Comparison of ENCODE assay signal across 11 cellular contexts in the genomic region with DNA sequence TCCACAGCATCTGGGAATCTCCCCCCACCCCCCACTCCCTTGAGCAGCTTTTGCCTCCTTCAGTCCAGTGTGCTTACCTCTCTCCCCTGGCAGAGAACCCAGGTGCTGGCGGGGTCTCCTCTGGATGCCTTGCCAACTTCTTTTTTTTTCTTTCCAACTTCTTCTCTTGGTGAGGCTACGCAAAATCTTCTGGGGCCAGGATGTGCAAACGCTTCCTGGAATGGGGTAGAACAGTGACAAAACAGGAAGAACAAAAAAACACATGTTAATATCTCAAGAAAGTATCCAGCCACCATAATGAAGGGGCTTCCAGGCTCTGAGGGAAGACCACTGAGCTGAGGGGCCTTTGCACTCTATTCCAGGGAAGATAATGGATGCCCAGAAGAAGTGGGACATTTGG. TPM values are rescaled to one million over a fixed set of nuclear protein-coding genes. Genes with fewer than 3 reads are reported as not detected.
DNase-seq lines count a peak whose midpoint lies in the region; ATAC-seq and TF ChIP-seq lines count a peak whose summit lies in the region.
"Had no signal": no experiment of that assay in that cellular context is flagged by ENCODE, and none has a peak within 500 bp of the region (broad histone marks: within the 10 kb centered on the region; RNA-seq: fewer than 3 reads in every experiment).

No MANE protein-coding gene starts in this region.

- H3K4me3 Mint-ChIP-seq in progenitor cell of endocrine pancreas (ENCODE audit: low read depth) (no peak overlapping the region), WTC11 (no peak overlapping the region)
- H3K4me3 Mint-ChIP-seq: neural progenitor cell had no signal

- no peak for TF ChIP-seq CTCF in Peyer's patch (IDR thresholded peaks at IDR 0.05)
- no peak for TF ChIP-seq CTCF in progenitor cell of endocrine pancreas (IDR thresholded peaks at IDR 0.05; ENCODE audit: unreplicated experiment)
- TF ChIP-seq CTCF in WTC11 (IDR thresholded peaks at IDR 0.05): no peak

- H3K27me3 ChIP-seq in Peyer's patch (no peaks in the 10 kb centered on the region), duodenal mucosa (ENCODE audit: control insufficient read depth in 1 of 2, insufficient read depth in 2 of 2, low read length in 2 of 2) (no peaks in the 10 kb centered on the region)
- H3K27me3 ChIP-seq: neural progenitor cell, testis had no signal

- H3K4me1 Mint-ChIP-seq in progenitor cell of endocrine pancreas (ENCODE audit: low read depth) (peaks cover 2% of the 10 kb centered on the region), WTC11 (peaks cover 44% of the 10 kb centered on the region)

- no peaks in the 10 kb centered on the region for H3K9me3 Mint-ChIP-seq in progenitor cell of endocrine pancreas (ENCODE audit: low read depth)
- no peaks in the 10 kb centered on the region for H3K9me3 Mint-ChIP-seq in WTC11
- H3K9me3 Mint-ChIP-seq: neural progenitor cell had no signal

- H3K27me3 Mint-ChIP-seq in progenitor cell of endocrine pancreas: no peaks in the 10 kb centered on the region
- peaks cover 4% of the 10 kb centered on the region; the same call in 1 of the 2 replicates for H3K27me3 Mint-ChIP-seq in WTC11 (ENCODE audit: low read depth)

- H3K4me1 ChIP-seq in Peyer's patch: peaks cover 0 to 26% (median 4%) of the 10 kb centered on the region in 4 donors
- H3K4me1 ChIP-seq in duodenal mucosa (ENCODE audit: control insufficient read depth in 1 of 2, insufficient read depth in 2 of 2, low read length in 2 of 2): peaks cover 18 to 19% of the 10 kb centered on the region in 2 donors

- POLR2A ChIA-PET in WTC11 (lab: Charles Lee): interaction anchor here (1.5 to 1.6 kb wide), 2 partner anchors 51 to 52 kb away, joined by 4 to 6 read pairs; no protein-coding TSS in a partner anchor

- H3K27ac Mint-ChIP-seq in progenitor cell of endocrine pancreas (peak overlapping the region; percentile 7), WTC11 (no peak overlapping the region)

- peak overlapping the region in 1 of 2 donors; percentile 43 for H3K9ac ChIP-seq in duodenal mucosa (ENCODE audit: low read depth in 1 of 2, low read length in 2 of 2)
- H3K9ac ChIP-seq: neural progenitor cell had no signal

- intact Hi-C loops in sciatic nerve (cut with DNase I): no loop called here

- ATAC-seq in WTC11 (no peak), sciatic nerve (no peak)

- DNase-seq in GF-D8 (lab: John Stamatoyannopoulos, UW) (peak; percentile 39), Peyer's patch (peak in 2 of 3 donors; percentile 37 to 64), progenitor cell of endocrine pancreas (ENCODE audit: low spot score, unreplicated experiment) (no peak), anterior cingulate cortex (lab: John Stamatoyannopoulos, UW) (no peak), WTC11 (ENCODE audit: low spot score) (no peak), sciatic nerve (ENCODE audit: low spot score) (no peak), cortex of kidney (lab: John Stamatoyannopoulos, UW) (no peak)
- DNase-seq: NCI-H524, testis had no signal

- peak overlapping the region; percentile 60 to 71 (median 70) for H3K27ac ChIP-seq in Peyer's patch
- H3K27ac ChIP-seq in duodenal mucosa (ENCODE audit: low read depth, low read length): no peak overlapping the region
- H3K27ac ChIP-seq: neural progenitor cell had no signal

- no peaks in the 10 kb centered on the region for H3K36me3 ChIP-seq in Peyer's patch
- no peaks in the 10 kb centered on the region for H3K36me3 ChIP-seq in duodenal mucosa (ENCODE audit: control insufficient read depth in 1 of 2, insufficient read depth in 2 of 2, low read length in 2 of 2)
- H3K36me3 ChIP-seq: neural progenitor cell had no signal

- H3K4me3 ChIP-seq in Peyer's patch (peak overlapping the region; percentile 23 to 37 (median 34)), duodenal mucosa (ENCODE audit: low read depth in 1 of 2, low read length in 2 of 2) (peak overlapping the region; percentile 10 to 50)
- H3K4me3 ChIP-seq: neural progenitor cell, testis had no signal

- H3K36me3 Mint-ChIP-seq in progenitor cell of endocrine pancreas (ENCODE audit: insufficient read depth) (no peaks in the 10 kb centered on the region), WTC11 (no peaks in the 10 kb centered on the region)
- H3K36me3 Mint-ChIP-seq: neural progenitor cell had no signal

- no peaks in the 10 kb centered on the region for H3K9me3 ChIP-seq in Peyer's patch
- no peaks in the 10 kb centered on the region for H3K9me3 ChIP-seq in duodenal mucosa (ENCODE audit: control insufficient read depth in 1 of 2, low read length in 2 of 2)
- H3K9me3 ChIP-seq: testis had no signal

- CTCF ChIA-PET in WTC11 (lab: Charles Lee): interaction anchor here (0.6 to 7.6 kb wide), 14 partner anchors 14 to 569 kb away, joined by 3 to 164 read pairs (median 8); partner anchors contain the start of genes DDR1, GTF2H4 and VARS2

- no peak for TF ChIP-seq POLR2A in Peyer's patch (IDR thresholded peaks at IDR 0.05)

TF ChIP-seq in WTC11, 78 proteins besides CTCF, POLR2A, EP300 and RAD21:
- TF ChIP-seq NFE2L1 (CRISPR knock-in tag; IDR thresholded peaks at IDR 0.05) (no peak), CREM (CRISPR knock-in tag; IDR thresholded peaks at IDR 0.05) (no peak)
- TF ChIP-seq, protein P1, sequence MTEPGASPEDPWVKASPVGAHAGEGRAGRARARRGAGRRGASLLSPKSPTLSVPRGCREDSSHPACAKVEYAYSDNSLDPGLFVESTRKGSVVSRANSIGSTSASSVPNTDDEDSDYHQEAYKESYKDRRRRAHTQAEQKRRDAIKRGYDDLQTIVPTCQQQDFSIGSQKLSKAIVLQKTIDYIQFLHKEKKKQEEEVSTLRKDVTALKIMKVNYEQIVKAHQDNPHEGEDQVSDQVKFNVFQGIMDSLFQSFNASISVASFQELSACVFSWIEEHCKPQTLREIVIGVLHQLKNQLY (CRISPR knock-in tag; IDR thresholded peaks at IDR 0.05): no peak

RNA-seq across cellular contexts. Expression of gene DDR1, which starts 53.9 kb away (rescaled TPM):
- total RNA-seq in Peyer's patch (100 to 1,000 TPM in 3 of 4 donors, 10 to 100 TPM in 1; 70.1 to 166 (median 143) TPM), progenitor cell of endocrine pancreas (154 and 163 TPM in 2 replicates), WTC11 (2021) (195 to 230 TPM (median 203 TPM) in 3 replicates), sciatic nerve (93.5 TPM)

Comparison
In these comparisons a context has a peak if more than half of its experiments do, and no peak if none do; other contexts are left out.
1. DNase-seq: peak in GF-D8 (single experiment) and Peyer's patch (2 of 3); none in progenitor cell of endocrine pancreas (single experiment), anterior cingulate cortex (0 of 58), WTC11 (single experiment), sciatic nerve (single experiment) and cortex of kidney (single experiment).